8 cellular contexts compared by ENCODE assay signal in the genomic region with DNA sequence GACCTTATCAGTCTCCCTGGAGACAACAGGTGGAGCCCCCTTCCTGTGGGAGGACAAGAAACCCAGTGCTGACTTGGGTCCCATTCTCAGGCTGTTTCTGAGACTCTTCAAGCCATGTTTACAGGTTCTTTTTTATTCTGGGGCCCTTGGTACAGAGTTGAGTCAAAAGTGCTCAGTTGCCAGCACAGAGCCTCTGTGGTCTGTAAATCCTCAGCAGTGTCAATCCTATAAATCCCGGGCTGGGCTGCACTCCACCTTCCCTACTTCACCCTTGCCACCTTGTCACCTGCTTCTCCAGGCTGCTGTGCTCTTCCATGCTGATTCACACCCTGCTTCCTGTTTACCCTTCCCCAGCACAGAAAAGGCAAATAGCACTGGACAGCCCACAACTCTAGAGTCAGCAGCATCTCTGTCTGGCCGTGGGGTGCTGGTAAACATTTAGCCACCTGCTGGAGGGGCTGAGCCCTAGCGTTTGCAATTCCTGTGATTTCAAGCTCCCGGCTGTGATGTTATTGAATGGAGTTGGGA.
DNase-seq lines count a peak whose midpoint lies in the region; ATAC-seq and TF ChIP-seq lines count a peak whose summit lies in the region.

No MANE protein-coding gene starts in this region.

- no peaks in the 10 kb centered on the region for H3K27me3 ChIP-seq in adrenal gland

- no peak overlapping the region for H3K27ac ChIP-seq in adrenal gland

- TF ChIP-seq POLR2A in adrenal gland (IDR thresholded peaks at IDR 0.05): no peak

- no peaks in the 10 kb centered on the region for H3K36me3 ChIP-seq in adrenal gland (replicated peaks in 1 of 2)

- no peak overlapping the region for H3K4me3 ChIP-seq in adrenal gland

- no peaks in the 10 kb centered on the region for H3K4me1 ChIP-seq in adrenal gland (replicated peaks in 1 of 2)

- DNase-seq in NCI-H1436 (lab: John Stamatoyannopoulos, UW) (peak; percentile 6), NCI-H1436 treated with DMSO at 0.1 percent for 48 hours (lab: John Stamatoyannopoulos, UW) (no peak), SK-MEL-5 (ENCODE audit: low read depth, low spot score) (peak; percentile 36), lung microvascular endothelial cell (ENCODE audit: low read depth in 2 of 2) (peak; percentile 39 to 61), NCI-H128 (lab: John Stamatoyannopoulos, UW; ENCODE audit: unreplicated experiment) (no peak), adrenal gland (no peak)
- no peak for DNase-seq in stimulated activated naive CD4-positive, alpha-beta T cell (lab: John Stamatoyannopoulos, UW)

- TF ChIP-seq CTCF in adrenal gland (IDR thresholded peaks at IDR 0.05): no peak

- ATAC-seq in HG03432 (IDR thresholded peaks at IDR 0.05; ENCODE audit: unreplicated experiment): peak; percentile 71

- intact Hi-C loops in adrenal gland (cut with DNase I): no loop called here

- in situ Hi-C loops in SK-MEL-5 (cut with HindIII; ENCODE audit: low pct_unique_long_range_greater_than_20kb, low sequenced_read_pairs): no loop called here

- H3K9me3 ChIP-seq in adrenal gland (replicated peaks in 1 of 3): no peaks in the 10 kb centered on the region

- 23 to 33% (median 30%) methylated on average over 4 of the region's 4 CpGs for WGBS in adrenal gland, 4 donors

Comparison
In these comparisons a context has a peak if more than half of its experiments do, and no peak if none do; other contexts are left out.
1. DNase-seq: peak in NCI-H1436 (single experiment), SK-MEL-5 (single experiment) and lung microvascular endothelial cell (2 of 2); none in NCI-H1436 treated with DMSO at 0.1 percent for 48 hours (single experiment), NCI-H128 (single experiment), adrenal gland (0 of 7) and stimulated activated naive CD4-positive, alpha-beta T cell (0 of 6).